Comparison of ENCODE assay signal across 2 cellular contexts in genomic region chr16:71781741-71782140, GRCh38.
TF ChIP-seq lines count a peak whose summit lies in the region.

No MANE protein-coding gene starts in this region.

TF ChIP-seq in HEK293, 187 proteins besides CTCF, POLR2A, EP300 and RAD21:
- TF ChIP-seq PRDM2 (tag by site-specific recombination; IDR thresholded peaks at IDR 0.05; ENCODE audit: borderline replicate concordance) (no peak), ZNF398 (tag by site-specific recombination; IDR thresholded peaks at IDR 0.05) (no peak), ZNF658 (tag by site-specific recombination; IDR thresholded peaks at IDR 0.05) (no peak), ZNF426 (tag by site-specific recombination; IDR thresholded peaks at IDR 0.05) (no peak), SP7 (tag by site-specific recombination; IDR thresholded peaks at IDR 0.05) (peak; percentile 61), ZIC2 (tag by site-specific recombination; IDR thresholded peaks at IDR 0.05) (no peak), ZNF10 (tag by site-specific recombination; IDR thresholded peaks at IDR 0.05) (peak; percentile 74), ZNF544 (tag by site-specific recombination; IDR thresholded peaks at IDR 0.05) (no peak)

TF ChIP-seq in GM12878, 131 proteins besides CTCF, POLR2A, EP300 and RAD21:
- TF ChIP-seq CEBPZ (IDR thresholded peaks at IDR 0.05; ENCODE audit: low read depth, low read length), result no peak
- TF ChIP-seq CBFB (IDR thresholded peaks at IDR 0.05; ENCODE audit: low read depth), result no peak
- no peak for TF ChIP-seq BRCA1 (IDR thresholded peaks at IDR 0.05; ENCODE audit: low read depth, low read length)
